Comparison of ENCODE assay signal across 22 cellular contexts in genomic region chr15:52787123-52787503, GRCh38. TPM values are rescaled to one million over a fixed set of nuclear protein-coding genes. Genes with fewer than 3 reads are reported as not detected.
A peak's percentile ranks its signal among the peaks of the same experiment; 100 is the strongest.
DNase-seq lines count a peak whose midpoint lies in the region; ATAC-seq and TF ChIP-seq lines count a peak whose summit lies in the region.
"Had no signal": no experiment of that assay in that cellular context is flagged by ENCODE, and none has a peak within 500 bp of the region (broad histone marks: within the 10 kb centered on the region; RNA-seq: fewer than 3 reads in every experiment).

No MANE protein-coding gene starts in this region.

- TF ChIP-seq CTCF in activated B cell treated with CpG ODN at 0.5 μM for 24 hours (IDR thresholded peaks at IDR 0.05) (no peak), liver (IDR thresholded peaks at IDR 0.05; ENCODE audit: low read depth, low read length, missing input control) (no peak), type B pancreatic cell (conservative IDR thresholded peaks at IDR 0.05) (no peak)

- H3K27ac ChIP-seq in liver (ENCODE audit: low read depth in 1 of 2, low read length in 2 of 2): peak overlapping the region; percentile 76 to 90
- H3K27ac ChIP-seq: ascending aorta, coronary artery, heart right ventricle, left lung, tibial nerve had no signal

- POLR2A ChIA-PET in activated B cell treated with CpG ODN at 0.5 μM for 24 hours (lab: Charles Lee): no interaction called here

- CTCF ChIA-PET in activated B cell treated with CpG ODN at 0.5 μM for 24 hours (lab: Charles Lee): no interaction called here

- H3K27me3 ChIP-seq in liver (ENCODE audit: control insufficient read depth in 4 of 4, insufficient read depth in 4 of 4, low read length in 3 of 4): peaks cover 0 to 3% (median 0%) of the 10 kb centered on the region in 4 donors

- H3K9ac ChIP-seq in liver (ENCODE audit: low read depth in 1 of 2, low read length in 2 of 2): peak overlapping the region in 1 of 2 donors; percentile 74

- H3K4me3 ChIP-seq in liver (ENCODE audit: low read depth in 1 of 3, low read length in 3 of 3): peak overlapping the region; percentile 68 to 74 (median 71)
- H3K4me3 ChIP-seq: coronary artery, heart right ventricle, left lung, tibial nerve had no signal

- peaks cover 63% of the 10 kb centered on the region for H3K27me3 Mint-ChIP-seq in activated B cell treated with CpG ODN at 0.5 μM for 24 hours
- peaks cover 95% of the 10 kb centered on the region for H3K27me3 Mint-ChIP-seq in type B pancreatic cell

- no peak overlapping the region for H3K27ac Mint-ChIP-seq in activated naive CD4-positive, alpha-beta T cell treated with anti-CD3 and anti-CD28 coated beads, Interleukin-2, amount 50 U/mL, for 72 hours
- peak overlapping the region; percentile 41 for H3K27ac Mint-ChIP-seq in activated B cell treated with CpG ODN at 0.5 μM for 24 hours
- H3K27ac Mint-ChIP-seq in type B pancreatic cell: no peak overlapping the region
- H3K27ac Mint-ChIP-seq: activated T-helper 17 cell treated with anti-CD3 and anti-CD28 coated beads, Interleukin-2, amount 50 U/mL, for 72 hours had no signal

- H3K36me3 Mint-ChIP-seq in activated naive CD4-positive, alpha-beta T cell treated with anti-CD3 and anti-CD28 coated beads, Interleukin-2, amount 50 U/mL, for 72 hours: peaks cover 0 to 12% of the 10 kb centered on the region in 2 donors
- no peaks in the 10 kb centered on the region for H3K36me3 Mint-ChIP-seq in activated B cell treated with CpG ODN at 0.5 μM for 24 hours (ENCODE audit: low read depth)
- no peaks in the 10 kb centered on the region for H3K36me3 Mint-ChIP-seq in type B pancreatic cell
- H3K36me3 Mint-ChIP-seq: naive thymus-derived CD4-positive, alpha-beta T cell had no signal

- no peaks in the 10 kb centered on the region for H3K9me3 Mint-ChIP-seq in activated naive CD4-positive, alpha-beta T cell treated with anti-CD3 and anti-CD28 coated beads, Interleukin-2, amount 50 U/mL, for 72 hours
- peaks cover 3% of the 10 kb centered on the region for H3K9me3 Mint-ChIP-seq in activated B cell treated with CpG ODN at 0.5 μM for 24 hours
- no peaks in the 10 kb centered on the region for H3K9me3 Mint-ChIP-seq in type B pancreatic cell
- H3K9me3 Mint-ChIP-seq: activated T-helper 17 cell treated with anti-CD3 and anti-CD28 coated beads, Interleukin-2, amount 50 U/mL, for 72 hours had no signal

- H3K36me3 ChIP-seq in liver (ENCODE audit: control insufficient read depth in 4 of 4, insufficient read depth in 3 of 4, low read depth in 1 of 4, low read length in 3 of 4): no peaks in the 10 kb centered on the region
- H3K36me3 ChIP-seq: ascending aorta, heart right ventricle, left lung, tibial nerve had no signal

- peaks cover 0 to 68% (median 22%) of the 10 kb centered on the region in 4 donors for H3K4me1 ChIP-seq in liver (ENCODE audit: control insufficient read depth in 4 of 4, insufficient read depth in 4 of 4, low read length in 3 of 4)

- no peak for TF ChIP-seq RAD21 in liver (IDR thresholded peaks at IDR 0.05)

- DNase-seq in activated naive CD4-positive, alpha-beta T cell treated with anti-CD3 and anti-CD28 coated beads, Interleukin-2, amount 50 U/mL, for 16 hours: peak; percentile 11
- no peak for DNase-seq in activated naive CD4-positive, alpha-beta T cell treated with anti-CD3 and anti-CD28 coated beads, Interleukin-2, amount 50 U/mL, for 72 hours (ENCODE audit: low spot score in 2 of 2)
- DNase-seq in activated B cell treated with CpG ODN at 0.5 μM for 24 hours: no peak
- no peak for DNase-seq in type B pancreatic cell (ENCODE audit: extremely low spot score, unreplicated experiment)
- no peak for DNase-seq in germinal center (ENCODE audit: low spot score)
- DNase-seq in NCI-H2081 (lab: John Stamatoyannopoulos, UW): no peak
- DNase-seq in RPMI8226: no peak
- DNase-seq: activated CD4-positive, alpha-beta T cell treated with anti-CD3 and anti-CD28 coated beads, Interleukin-2, amount 50 U/mL, for 1 hour; heart right ventricle; naive thymus-derived CD4-positive, alpha-beta T cell; NCI-H2081 treated with DMSO at 0.1 percent for 48 hours; Right ventricle myocardium superior; stimulated activated CD4-positive, alpha-beta T cell treated with anti-CD3 and anti-CD28 coated beads, Interleukin-4, amount 100 ng/mL, for 24 hours had no signal

- H3K4me1 Mint-ChIP-seq in activated B cell treated with CpG ODN at 0.5 μM for 24 hours (peaks cover 38% of the 10 kb centered on the region), type B pancreatic cell (ENCODE audit: unreplicated experiment) (peaks cover 7% of the 10 kb centered on the region)

- intact Hi-C loops in activated B cell treated with CpG ODN at 0.5 μM for 24 hours (cut with micrococcal nuclease): loop anchor here (10.0 kb wide), 2 partner anchors 408 to 928 kb away; no protein-coding TSS in a partner anchor

- WGBS in liver: 2% methylated on average over 24 of the region's 24 CpGs

- H3K4me3 Mint-ChIP-seq in activated B cell treated with CpG ODN at 0.5 μM for 24 hours (no peak overlapping the region), type B pancreatic cell (peak overlapping the region; percentile 80)
- H3K4me3 Mint-ChIP-seq: activated T-helper 17 cell treated with anti-CD3 and anti-CD28 coated beads, Interleukin-2, amount 50 U/mL, for 72 hours had no signal

- H3K9me3 ChIP-seq in liver (ENCODE audit: control insufficient read depth in 4 of 4, low read length in 3 of 4): no peaks in the 10 kb centered on the region
- H3K9me3 ChIP-seq: ascending aorta, heart right ventricle, left lung, tibial nerve had no signal

- no peak for ATAC-seq in activated naive CD4-positive, alpha-beta T cell treated with anti-CD3 and anti-CD28 coated beads, Interleukin-2, amount 50 U/mL, for 72 hours
- no peak for ATAC-seq in activated B cell treated with CpG ODN at 0.5 μM for 24 hours (ENCODE audit: low read depth)
- ATAC-seq: activated T-helper 17 cell treated with anti-CD3 and anti-CD28 coated beads, Interleukin-2, amount 50 U/mL, for 72 hours; heart right ventricle; left lung; naive thymus-derived CD4-positive, alpha-beta T cell; right cardiac atrium had no signal

TF ChIP-seq in liver, 16 proteins besides CTCF, POLR2A, EP300 and RAD21:
- TF ChIP-seq TAF1 (conservative IDR thresholded peaks at IDR 0.05): peak; percentile 53
- no peak for TF ChIP-seq HNF4A (conservative IDR thresholded peaks at IDR 0.05)
- TF ChIP-seq FOXA1 (IDR thresholded peaks at IDR 0.05): no peak
- no peak for TF ChIP-seq EGR1 (IDR thresholded peaks at IDR 0.05; ENCODE audit: low read depth in 2 of 2)
- no peak for TF ChIP-seq MAX (IDR thresholded peaks at IDR 0.05)
TF ChIP-seq in liver: peak in this region for 1.

RNA-seq across cellular contexts. Expression of gene ONECUT1, which starts 3.0 kb away (rescaled TPM):
- not detected for total RNA-seq in activated naive CD4-positive, alpha-beta T cell treated with anti-CD3 and anti-CD28 coated beads, Interleukin-2, amount 50 U/mL, for 72 hours
- total RNA-seq in activated B cell treated with CpG ODN at 0.5 μM for 24 hours: 0.44 TPM in 1 of 2 replicates, not detected in the other
- 10 to 100 TPM; 14.1 to 51.0 TPM for total RNA-seq in liver
- 10 to 100 TPM in 1 of 2 donors, 1 to 10 TPM in 1; 7.7 to 15.4 TPM for polyA plus RNA-seq in liver
- 11.0 and 11.1 TPM in 2 replicates for total RNA-seq in type B pancreatic cell (ENCODE audit: low replicate concordance)
- total RNA-seq: activated T-helper 17 cell treated with anti-CD3 and anti-CD28 coated beads, Interleukin-2, amount 50 U/mL, for 72 hours; HT1080; left lung; naive thymus-derived CD4-positive, alpha-beta T cell; Right ventricle myocardium superior had no signal
- polyA plus RNA-seq: esophagus; heart right ventricle; naive thymus-derived CD4-positive, alpha-beta T cell had no signal
